21 cellular contexts compared by ENCODE assay signal in the genomic region with DNA sequence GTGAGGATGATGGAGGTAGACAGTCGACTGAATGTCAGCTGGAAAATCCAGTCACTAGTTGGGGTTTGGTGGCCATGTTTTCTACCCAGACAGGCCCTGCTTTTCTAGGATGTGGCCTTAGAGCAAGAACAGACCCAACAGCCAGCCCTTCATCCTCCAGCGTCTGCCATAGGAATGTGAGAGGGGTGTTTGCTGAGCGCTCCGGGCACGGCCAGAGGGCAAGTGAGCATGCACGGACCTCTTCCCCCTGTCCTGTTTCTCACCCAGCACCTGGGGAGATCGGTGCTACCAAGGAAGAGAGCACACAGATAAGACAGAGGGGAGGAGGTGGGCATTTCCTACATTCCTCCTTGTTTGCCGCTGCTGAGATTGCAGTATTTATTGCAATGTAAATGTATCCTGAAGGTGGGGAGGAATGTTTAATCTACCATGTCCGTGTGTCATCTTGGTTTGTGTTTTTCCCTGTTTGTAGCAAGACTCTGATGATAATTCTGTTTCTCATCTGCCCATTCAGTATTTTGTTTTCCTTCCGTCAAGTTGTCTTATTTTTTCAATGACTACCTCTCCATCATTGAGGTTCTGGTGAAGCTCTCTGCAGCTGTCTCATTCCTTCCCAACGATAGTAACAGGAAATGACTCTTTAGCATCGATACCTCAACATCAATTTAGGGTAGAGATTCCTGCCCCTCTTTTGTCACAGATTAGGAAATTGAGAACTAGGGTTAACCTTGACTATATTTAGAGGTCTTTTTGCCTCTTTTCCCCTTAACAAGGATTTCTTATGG. TPM values are rescaled to one million over a fixed set of nuclear protein-coding genes. Genes with fewer than 3 reads are reported as not detected.
DNase-seq lines count a peak whose midpoint lies in the region; ATAC-seq and TF ChIP-seq lines count a peak whose summit lies in the region.
"Had no signal": no experiment of that assay in that cellular context is flagged by ENCODE, and none has a peak within 500 bp of the region (broad histone marks: within the 10 kb centered on the region; RNA-seq: fewer than 3 reads in every experiment).

No MANE protein-coding gene starts in this region.

- intact Hi-C loops in activated CD4-positive, alpha-beta T cell treated with anti-CD3 and anti-CD28 coated beads for 36 hours (cut with DNase I, micrococcal nuclease): loop anchor here in 1 of 2 experiments (10.0 kb wide), 1 partner anchor 111 kb away; no protein-coding TSS in a partner anchor
- intact Hi-C loops in lower lobe of right lung (cut with DNase I) (no loop called here), left cardiac atrium (cut with DNase I) (loop anchor here (5.0 to 10.0 kb wide), 2 partner anchors 173 to 191 kb away; no protein-coding TSS in a partner anchor)

- TF ChIP-seq CTCF in lower lobe of right lung (IDR thresholded peaks at IDR 0.05) (no peak), gastroesophageal sphincter (IDR thresholded peaks at IDR 0.05) (no peak)

- peaks cover 55% of the 10 kb centered on the region for H3K36me3 Mint-ChIP-seq in activated CD4-positive, alpha-beta T cell treated with anti-CD3 and anti-CD28 coated beads for 36 hours (ENCODE audit: low read depth)
- H3K36me3 Mint-ChIP-seq in IgD-negative memory B cell: no peaks in the 10 kb centered on the region
- peaks cover 76% of the 10 kb centered on the region for H3K36me3 Mint-ChIP-seq in activated T-helper 17 cell treated with anti-CD3 and anti-CD28 coated beads, Interleukin-2, amount 50 U/mL, for 72 hours (ENCODE audit: low read depth)

- peaks cover 60% of the 10 kb centered on the region for H3K36me3 ChIP-seq in lower lobe of right lung
- peaks cover 0 to 72% of the 10 kb centered on the region in 2 donors for H3K36me3 ChIP-seq in gastroesophageal sphincter

- TF ChIP-seq POLR2A in gastroesophageal sphincter (IDR thresholded peaks at IDR 0.05): no peak

- TF ChIP-seq EP300 in gastroesophageal sphincter (IDR thresholded peaks at IDR 0.05): no peak

- no peak overlapping the region for H3K4me3 Mint-ChIP-seq in activated CD4-positive, alpha-beta T cell treated with anti-CD3 and anti-CD28 coated beads for 36 hours
- H3K4me3 Mint-ChIP-seq in IgD-negative memory B cell: peak overlapping the region in 1 of 4 donors; percentile 57
- peak overlapping the region; percentile 51 for H3K4me3 Mint-ChIP-seq in activated T-helper 17 cell treated with anti-CD3 and anti-CD28 coated beads, Interleukin-2, amount 50 U/mL, for 72 hours
- H3K4me3 Mint-ChIP-seq: naive thymus-derived CD4-positive, alpha-beta T cell had no signal

- no peaks in the 10 kb centered on the region for H3K27me3 Mint-ChIP-seq in activated CD4-positive, alpha-beta T cell treated with anti-CD3 and anti-CD28 coated beads for 36 hours
- no peaks in the 10 kb centered on the region for H3K27me3 Mint-ChIP-seq in IgD-negative memory B cell
- no peaks in the 10 kb centered on the region for H3K27me3 Mint-ChIP-seq in activated T-helper 17 cell treated with anti-CD3 and anti-CD28 coated beads, Interleukin-2, amount 50 U/mL, for 72 hours

- H3K4me3 ChIP-seq in lower lobe of right lung (no peak overlapping the region), gastroesophageal sphincter (no peak overlapping the region)
- H3K4me3 ChIP-seq: BLaER1, breast epithelium had no signal

- no peak overlapping the region for H3K27ac ChIP-seq in lower lobe of right lung
- H3K27ac ChIP-seq in gastroesophageal sphincter: no peak overlapping the region
- H3K27ac ChIP-seq: BLaER1, breast epithelium, VCaP had no signal

- no peaks in the 10 kb centered on the region for H3K9me3 ChIP-seq in lower lobe of right lung
- H3K9me3 ChIP-seq in gastroesophageal sphincter: no peaks in the 10 kb centered on the region
- H3K9me3 ChIP-seq: BLaER1, breast epithelium had no signal

- CTCF ChIA-PET in activated CD4-positive, alpha-beta T cell treated with anti-CD3 and anti-CD28 coated beads for 36 hours (lab: Charles Lee): interaction anchor here (0.6 to 5.5 kb wide), 14 partner anchors 8 to 1269 kb away, joined by 3 to 42 read pairs (median 5); no protein-coding TSS in a partner anchor

- ATAC-seq in activated CD4-positive, alpha-beta T cell treated with anti-CD3 and anti-CD28 coated beads for 36 hours: no peak
- ATAC-seq in activated T-helper 17 cell treated with anti-CD3 and anti-CD28 coated beads, Interleukin-2, amount 50 U/mL, for 72 hours (replicated peaks): no peak
- no peak for ATAC-seq in lower lobe of right lung
- ATAC-seq in left cardiac atrium: no peak
- ATAC-seq in gastroesophageal sphincter: no peak
- ATAC-seq: naive thymus-derived CD4-positive, alpha-beta T cell had no signal

- POLR2A ChIA-PET in activated CD4-positive, alpha-beta T cell treated with anti-CD3 and anti-CD28 coated beads for 36 hours (lab: Charles Lee): interaction anchor here (0.6 to 1.8 kb wide), 8 partner anchors 9 to 196 kb away, joined by 3 to 6 read pairs (median 5); partner anchors contain the start of genes MIEF1 and RPL3

- H3K4me1 ChIP-seq in lower lobe of right lung: peaks cover 12% of the 10 kb centered on the region
- H3K4me1 ChIP-seq in gastroesophageal sphincter: peaks cover 5 to 33% (median 6%) of the 10 kb centered on the region in 3 donors

- 76 to 77% methylated on average over 6 to 9 of the region's 12 CpGs for WGBS in gastroesophageal sphincter (ENCODE audit: low coverage in 1 of 2), 2 donors

- DNase-seq in activated CD4-positive, alpha-beta T cell treated with anti-CD3 and anti-CD28 coated beads for 36 hours: no peak
- DNase-seq in activated CD4-positive, alpha-beta T cell treated with anti-CD3 and anti-CD28 coated beads, Interleukin-2, amount 50 U/mL, for 1 hour: no peak
- DNase-seq in lower lobe of right lung: peak; percentile 24
- no peak for DNase-seq in NCI-H2171 treated with DMSO at 0.1 percent for 48 hours (lab: John Stamatoyannopoulos, UW)
- DNase-seq in left cardiac atrium: no peak
- DNase-seq: 8988T; cortex of kidney; H7; hippocampal formation; islet precursor cell; NCI-H1694; SHP77; stimulated activated CD4-positive, alpha-beta T cell treated with anti-CD3 and anti-CD28 coated beads, Interleukin-2, amount 100 ng/mL, for 24 hours had no signal

- peak overlapping the region; percentile 93 for H3K27ac Mint-ChIP-seq in activated CD4-positive, alpha-beta T cell treated with anti-CD3 and anti-CD28 coated beads for 36 hours
- peak overlapping the region; percentile 38 to 89 (median 47) for H3K27ac Mint-ChIP-seq in IgD-negative memory B cell
- H3K27ac Mint-ChIP-seq in activated T-helper 17 cell treated with anti-CD3 and anti-CD28 coated beads, Interleukin-2, amount 50 U/mL, for 72 hours: peak overlapping the region; percentile 96

- H3K27me3 ChIP-seq in lower lobe of right lung (ENCODE audit: low read depth): no peaks in the 10 kb centered on the region
- H3K27me3 ChIP-seq in gastroesophageal sphincter: no peaks in the 10 kb centered on the region
- H3K27me3 ChIP-seq: BLaER1, breast epithelium had no signal

- peaks cover 44% of the 10 kb centered on the region for H3K4me1 Mint-ChIP-seq in activated CD4-positive, alpha-beta T cell treated with anti-CD3 and anti-CD28 coated beads for 36 hours
- H3K4me1 Mint-ChIP-seq in IgD-negative memory B cell: peaks cover 7 to 18% (median 17%) of the 10 kb centered on the region in 3 donors
- H3K4me1 Mint-ChIP-seq in activated T-helper 17 cell treated with anti-CD3 and anti-CD28 coated beads, Interleukin-2, amount 50 U/mL, for 72 hours: peaks cover 21% of the 10 kb centered on the region

- no peaks in the 10 kb centered on the region for H3K9me3 Mint-ChIP-seq in activated CD4-positive, alpha-beta T cell treated with anti-CD3 and anti-CD28 coated beads for 36 hours (ENCODE audit: low read depth)
- H3K9me3 Mint-ChIP-seq in IgD-negative memory B cell: peaks cover 0 to 2% (median 0%) of the 10 kb centered on the region in 3 donors
- no peaks in the 10 kb centered on the region for H3K9me3 Mint-ChIP-seq in activated T-helper 17 cell treated with anti-CD3 and anti-CD28 coated beads, Interleukin-2, amount 50 U/mL, for 72 hours

RNA-seq across cellular contexts. Expression of gene ATF4, which starts 4.9 kb away (rescaled TPM):
- total RNA-seq in activated CD4-positive, alpha-beta T cell treated with anti-CD3 and anti-CD28 coated beads for 36 hours: 100 to 1,000 TPM; 580 to 680 TPM
- 186 TPM for polyA plus RNA-seq in IgD-negative memory B cell
- total RNA-seq in activated T-helper 17 cell treated with anti-CD3 and anti-CD28 coated beads, Interleukin-2, amount 50 U/mL, for 72 hours: 100 to 1,000 TPM; 338 to 432 TPM
- total RNA-seq in lower lobe of right lung: 327 TPM
- total RNA-seq in left cardiac atrium: 100 to 1,000 TPM; 203 to 294 TPM
- 100 to 1,000 TPM; 450 to 718 (median 563) TPM for total RNA-seq in gastroesophageal sphincter

RNA-seq across cellular contexts. Expression of gene MIEF1, which starts 13.4 kb away (rescaled TPM):
- total RNA-seq in activated CD4-positive, alpha-beta T cell treated with anti-CD3 and anti-CD28 coated beads for 36 hours: 10 to 100 TPM; 43.2 to 44.9 TPM
- 24.8 TPM for polyA plus RNA-seq in IgD-negative memory B cell
- total RNA-seq in activated T-helper 17 cell treated with anti-CD3 and anti-CD28 coated beads, Interleukin-2, amount 50 U/mL, for 72 hours: 10 to 100 TPM; 34.7 to 54.0 TPM
- total RNA-seq in lower lobe of right lung: 27.7 TPM
- 10 to 100 TPM; 18.1 to 29.0 TPM for total RNA-seq in left cardiac atrium
- total RNA-seq in gastroesophageal sphincter: 10 to 100 TPM; 17.8 to 28.3 (median 21.4) TPM

RNA-seq across cellular contexts. Expression of gene RPS19BP1, which starts 17.1 kb away (rescaled TPM):
- total RNA-seq in activated CD4-positive, alpha-beta T cell treated with anti-CD3 and anti-CD28 coated beads for 36 hours: 10 to 100 TPM; 42.8 to 68.8 TPM
- polyA plus RNA-seq in IgD-negative memory B cell: 156 TPM
- 100 to 1,000 TPM in 1 of 2 donors, 10 to 100 TPM in 1; 61.3 to 102 TPM for total RNA-seq in activated T-helper 17 cell treated with anti-CD3 and anti-CD28 coated beads, Interleukin-2, amount 50 U/mL, for 72 hours
- 67.9 TPM for total RNA-seq in lower lobe of right lung
- total RNA-seq in left cardiac atrium: 10 to 100 TPM; 66.1 to 70.7 TPM
- 100 to 1,000 TPM; 144 to 176 (median 160) TPM for total RNA-seq in gastroesophageal sphincter

RNA-seq across cellular contexts. Expression of gene CACNA1I, which starts 55.1 kb away (rescaled TPM):
- under 1 TPM; 0.37 to 0.39 TPM for total RNA-seq in activated CD4-positive, alpha-beta T cell treated with anti-CD3 and anti-CD28 coated beads for 36 hours
- 0.04 TPM for polyA plus RNA-seq in IgD-negative memory B cell
- 1 to 10 TPM in 1 of 2 donors, under 1 TPM in 1; 0.84 to 5.3 TPM for total RNA-seq in activated T-helper 17 cell treated with anti-CD3 and anti-CD28 coated beads, Interleukin-2, amount 50 U/mL, for 72 hours
- total RNA-seq in lower lobe of right lung (0.21 TPM), left cardiac atrium (under 1 TPM; 0.03 to 0.06 TPM), gastroesophageal sphincter (under 1 TPM; 0.04 to 0.54 (median 0.11) TPM)
- total RNA-seq: skeletal muscle tissue had no signal

RNA-seq across cellular contexts. Expression of gene MGAT3, which starts 58.6 kb away (rescaled TPM):
- total RNA-seq in activated CD4-positive, alpha-beta T cell treated with anti-CD3 and anti-CD28 coated beads for 36 hours: under 1 TPM; 0.18 to 0.23 TPM
- 2.1 TPM for polyA plus RNA-seq in IgD-negative memory B cell
- total RNA-seq in activated T-helper 17 cell treated with anti-CD3 and anti-CD28 coated beads, Interleukin-2, amount 50 U/mL, for 72 hours: 1 to 10 TPM; 1.5 to 1.6 TPM
- 41.5 TPM for total RNA-seq in lower lobe of right lung
- total RNA-seq in left cardiac atrium: 10 to 100 TPM; 11.6 to 13.7 TPM
- total RNA-seq in gastroesophageal sphincter: 1 to 10 TPM; 2.6 to 3.9 (median 2.9) TPM
- polyA plus RNA-seq: naive thymus-derived CD4-positive, alpha-beta T cell had no signal
